In the genomic region with DNA sequence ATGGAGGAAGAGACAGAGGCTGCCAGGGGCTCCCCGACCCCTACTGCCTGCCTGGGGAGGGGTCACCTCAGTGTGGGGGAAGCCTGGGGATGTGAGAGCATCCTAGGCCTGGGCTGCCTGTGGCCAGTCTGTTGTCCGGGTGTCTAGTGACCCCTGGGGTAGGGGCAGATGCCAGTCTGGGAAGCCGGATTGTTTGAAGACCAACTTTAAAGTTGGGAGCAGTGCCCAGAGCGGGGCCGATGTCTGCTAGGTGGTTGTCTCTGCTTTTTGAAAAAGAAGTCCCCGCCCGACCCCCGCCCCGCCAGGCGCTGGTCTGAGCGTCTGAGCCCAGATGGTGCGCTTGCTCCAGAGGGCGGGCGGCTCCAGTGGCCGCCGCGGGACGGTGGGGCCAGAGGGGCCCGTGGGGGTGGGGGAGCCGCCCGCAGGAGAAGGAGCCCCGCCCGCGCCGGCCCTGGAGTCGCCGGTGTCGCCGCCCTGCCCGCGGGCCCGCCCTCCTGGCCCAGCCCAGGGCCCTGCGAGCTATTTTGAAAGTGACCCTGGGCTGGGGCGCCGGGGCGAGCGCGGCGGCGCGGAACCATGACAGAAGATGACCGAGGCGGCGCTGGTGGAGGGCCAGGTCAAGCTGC, we compare ENCODE assay signal across 2 cellular contexts.
A peak's percentile ranks its signal among the peaks of the same experiment; 100 is the strongest.
TF ChIP-seq lines count a peak whose summit lies in the region.

A gene with protein sequence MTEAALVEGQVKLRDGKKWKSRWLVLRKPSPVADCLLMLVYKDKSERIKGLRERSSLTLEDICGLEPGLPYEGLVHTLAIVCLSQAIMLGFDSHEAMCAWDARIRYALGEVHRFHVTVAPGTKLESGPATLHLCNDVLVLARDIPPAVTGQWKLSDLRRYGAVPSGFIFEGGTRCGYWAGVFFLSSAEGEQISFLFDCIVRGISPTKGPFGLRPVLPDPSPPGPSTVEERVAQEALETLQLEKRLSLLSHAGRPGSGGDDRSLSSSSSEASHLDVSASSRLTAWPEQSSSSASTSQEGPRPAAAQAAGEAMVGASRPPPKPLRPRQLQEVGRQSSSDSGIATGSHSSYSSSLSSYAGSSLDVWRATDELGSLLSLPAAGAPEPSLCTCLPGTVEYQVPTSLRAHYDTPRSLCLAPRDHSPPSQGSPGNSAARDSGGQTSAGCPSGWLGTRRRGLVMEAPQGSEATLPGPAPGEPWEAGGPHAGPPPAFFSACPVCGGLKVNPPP (plus strand): TSS at position 517 of the 626 bp plus-strand sequence. CDS start 70 bp downstream, at position 587.

TF ChIP-seq in A549, 52 proteins besides CTCF, POLR2A, EP300 and RAD21 (continued from another document):
- TF ChIP-seq JUN (IDR thresholded peaks at IDR 0.05), result no peak

TF ChIP-seq in Ishikawa, 13 proteins besides CTCF, POLR2A, EP300 and RAD21 (continued from another document):
- TF ChIP-seq, protein P1, sequence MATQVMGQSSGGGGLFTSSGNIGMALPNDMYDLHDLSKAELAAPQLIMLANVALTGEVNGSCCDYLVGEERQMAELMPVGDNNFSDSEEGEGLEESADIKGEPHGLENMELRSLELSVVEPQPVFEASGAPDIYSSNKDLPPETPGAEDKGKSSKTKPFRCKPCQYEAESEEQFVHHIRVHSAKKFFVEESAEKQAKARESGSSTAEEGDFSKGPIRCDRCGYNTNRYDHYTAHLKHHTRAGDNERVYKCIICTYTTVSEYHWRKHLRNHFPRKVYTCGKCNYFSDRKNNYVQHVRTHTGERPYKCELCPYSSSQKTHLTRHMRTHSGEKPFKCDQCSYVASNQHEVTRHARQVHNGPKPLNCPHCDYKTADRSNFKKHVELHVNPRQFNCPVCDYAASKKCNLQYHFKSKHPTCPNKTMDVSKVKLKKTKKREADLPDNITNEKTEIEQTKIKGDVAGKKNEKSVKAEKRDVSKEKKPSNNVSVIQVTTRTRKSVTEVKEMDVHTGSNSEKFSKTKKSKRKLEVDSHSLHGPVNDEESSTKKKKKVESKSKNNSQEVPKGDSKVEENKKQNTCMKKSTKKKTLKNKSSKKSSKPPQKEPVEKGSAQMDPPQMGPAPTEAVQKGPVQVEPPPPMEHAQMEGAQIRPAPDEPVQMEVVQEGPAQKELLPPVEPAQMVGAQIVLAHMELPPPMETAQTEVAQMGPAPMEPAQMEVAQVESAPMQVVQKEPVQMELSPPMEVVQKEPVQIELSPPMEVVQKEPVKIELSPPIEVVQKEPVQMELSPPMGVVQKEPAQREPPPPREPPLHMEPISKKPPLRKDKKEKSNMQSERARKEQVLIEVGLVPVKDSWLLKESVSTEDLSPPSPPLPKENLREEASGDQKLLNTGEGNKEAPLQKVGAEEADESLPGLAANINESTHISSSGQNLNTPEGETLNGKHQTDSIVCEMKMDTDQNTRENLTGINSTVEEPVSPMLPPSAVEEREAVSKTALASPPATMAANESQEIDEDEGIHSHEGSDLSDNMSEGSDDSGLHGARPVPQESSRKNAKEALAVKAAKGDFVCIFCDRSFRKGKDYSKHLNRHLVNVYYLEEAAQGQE (IDR thresholded peaks at IDR 0.05; ENCODE audit: low read depth), result no peak
- TF ChIP-seq, protein P2, sequence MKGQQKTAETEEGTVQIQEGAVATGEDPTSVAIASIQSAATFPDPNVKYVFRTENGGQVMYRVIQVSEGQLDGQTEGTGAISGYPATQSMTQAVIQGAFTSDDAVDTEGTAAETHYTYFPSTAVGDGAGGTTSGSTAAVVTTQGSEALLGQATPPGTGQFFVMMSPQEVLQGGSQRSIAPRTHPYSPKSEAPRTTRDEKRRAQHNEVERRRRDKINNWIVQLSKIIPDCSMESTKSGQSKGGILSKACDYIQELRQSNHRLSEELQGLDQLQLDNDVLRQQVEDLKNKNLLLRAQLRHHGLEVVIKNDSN (IDR thresholded peaks at IDR 0.05), result no peak
- TF ChIP-seq FOXM1 (IDR thresholded peaks at IDR 0.05; ENCODE audit: borderline replicate concordance, low read depth) (no peak), YY1 (IDR thresholded peaks at IDR 0.05; ENCODE audit: low read depth) (no peak), NFIC (IDR thresholded peaks at IDR 0.05) (peak; percentile 52; the same call in 1 of the 2 replicates), ZBTB7A (IDR thresholded peaks at IDR 0.05; ENCODE audit: low read depth) (0 out of 2 replicates have a peak, but pooled peaks have one; percentile 48)
